1 cellular context compared by ENCODE assay signal in the genomic region with DNA sequence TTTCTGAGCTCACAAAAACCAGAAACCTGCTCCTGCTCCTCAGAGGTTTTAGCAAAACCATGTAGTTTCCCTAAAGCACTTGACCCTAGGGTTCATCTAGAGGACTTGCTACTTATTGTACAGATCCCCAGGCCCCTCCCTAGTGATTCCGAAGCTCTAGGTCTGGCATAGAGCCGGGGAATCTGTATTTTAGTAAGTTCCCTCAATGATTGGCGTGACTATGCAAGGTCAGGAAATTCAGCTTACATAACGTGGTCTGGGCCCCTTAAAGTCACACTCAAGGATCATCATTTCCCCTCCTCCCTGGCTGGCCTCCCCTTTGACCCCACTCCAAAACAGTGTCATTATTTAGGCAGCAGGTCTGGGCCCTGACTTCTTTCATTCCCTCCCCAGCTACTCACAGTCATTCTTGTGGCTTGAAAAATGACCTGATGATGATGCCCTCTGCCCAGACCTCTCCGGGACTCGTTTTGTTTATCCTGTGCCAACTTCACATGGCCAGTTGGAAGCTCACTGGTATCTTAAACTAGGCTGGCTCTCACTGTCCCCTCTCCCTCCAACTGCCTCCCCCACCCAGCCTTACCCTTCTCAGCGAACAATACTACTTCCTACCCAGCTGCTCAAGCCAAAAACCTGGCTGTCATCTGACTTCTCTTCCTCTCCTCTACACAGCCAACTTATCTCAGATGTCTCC.
TF ChIP-seq lines count a peak whose summit lies in the region.

No MANE protein-coding gene starts in this region.

TF ChIP-seq in liver, 16 proteins besides CTCF, POLR2A, EP300 and RAD21 (continued from another document):
- peak in 1 of 2 donors; percentile 17 for TF ChIP-seq RXRA (IDR thresholded peaks at IDR 0.05)
- TF ChIP-seq HNF4A (conservative IDR thresholded peaks at IDR 0.05), result peak in 1 of 2 donors; percentile 37
- TF ChIP-seq FOXA2 (IDR thresholded peaks at IDR 0.05), result no peak
